Comparison of ENCODE assay signal across 10 cellular contexts in genomic region chr3:125602752-125603649, GRCh38. TPM values are rescaled to one million over a fixed set of nuclear protein-coding genes. Genes with fewer than 3 reads are reported as not detected.
A peak's percentile ranks its signal among the peaks of the same experiment; 100 is the strongest.
DNase-seq lines count a peak whose midpoint lies in the region; ATAC-seq and TF ChIP-seq lines count a peak whose summit lies in the region.
"Had no signal": no experiment of that assay in that cellular context is flagged by ENCODE, and none has a peak within 500 bp of the region (broad histone marks: within the 10 kb centered on the region; RNA-seq: fewer than 3 reads in every experiment).

No MANE protein-coding gene starts in this region.

- peaks cover 0 to 4% (median 0%) of the 10 kb centered on the region in 5 donors for H3K27me3 Mint-ChIP-seq in naive thymus-derived CD8-positive, alpha-beta T cell

- H2BK15ac ChIP-seq in mesenchymal stem cell (ENCODE audit: low read depth, poor library complexity, severe bottlenecking) = no peak overlapping the region

- TF ChIP-seq CTCF in A673 (conservative IDR thresholded peaks at IDR 0.05; ENCODE audit: low read depth, low read length) (peak; percentile 45; the same call in 1 of the 2 replicates), cardiac fibroblast (IDR thresholded peaks at IDR 0.05; ENCODE audit: low read depth, low read length) (peak; percentile 27)

- peak overlapping the region; percentile 31 for H3K4me2 ChIP-seq in mesenchymal stem cell (ENCODE audit: low read length, poor library complexity, severe bottlenecking)

- no peak overlapping the region for H2BK12ac ChIP-seq in mesenchymal stem cell (ENCODE audit: low read length in 2 of 2)

- no peak overlapping the region for H3K27ac ChIP-seq in A673 (ENCODE audit: low read depth, low read length, poor library complexity, severe bottlenecking)
- peak overlapping the region; percentile 59 for H3K27ac ChIP-seq in mesenchymal stem cell (ENCODE audit: low read length, poor library complexity, severe bottlenecking)

- 80% methylated on average over 8 of the region's 10 CpGs for WGBS in mesenchymal stem cell

- POLR2A ChIA-PET in A673 (lab: Charles Lee; ENCODE audit: low non-redundant PET) = no interaction called here
- POLR2A ChIA-PET in naive thymus-derived CD8-positive, alpha-beta T cell (lab: Charles Lee) = interaction anchor here (1.3 kb wide), 1 partner anchor 8 kb away, joined by 4 read pairs; the partner anchor contains the start of gene OSBPL11

- no peaks in the 10 kb centered on the region for H3K27me3 ChIP-seq in A673 (replicated peaks; ENCODE audit: insufficient read depth, low read depth, low read length, poor library complexity)
- H3K27me3 ChIP-seq in mesenchymal stem cell (ENCODE audit: control insufficient read depth in 1 of 2, insufficient read depth in 1 of 2, low read length in 2 of 2) = no peaks in the 10 kb centered on the region

- no peak overlapping the region for H3K4me3 Mint-ChIP-seq in naive thymus-derived CD8-positive, alpha-beta T cell
- H3K4me3 Mint-ChIP-seq: CD14-positive monocyte had no signal

- peaks cover 0 to 2% (median 0%) of the 10 kb centered on the region in 3 donors for H3K36me3 Mint-ChIP-seq in naive thymus-derived CD8-positive, alpha-beta T cell
- H3K36me3 Mint-ChIP-seq: CD14-positive monocyte had no signal

- H4K91ac ChIP-seq in mesenchymal stem cell (ENCODE audit: low read length) = no peak overlapping the region

- H2BK5ac ChIP-seq in mesenchymal stem cell (ENCODE audit: low read depth, low read length, poor library complexity, severe bottlenecking) = no peak overlapping the region

- no peaks in the 10 kb centered on the region for H3K36me3 ChIP-seq in A673 (ENCODE audit: insufficient read depth, low read length, poor library complexity, severe bottlenecking)
- peaks cover 0 to 3% of the 10 kb centered on the region in 2 experiments for H3K36me3 ChIP-seq in mesenchymal stem cell (ENCODE audit: control insufficient read depth in 1 of 2, insufficient read depth in 2 of 2, low read depth in 1 of 2, low read length in 2 of 2)

- CTCF ChIA-PET in A673 (lab: Charles Lee) = no interaction called here

- no peak overlapping the region for H2AK5ac ChIP-seq in mesenchymal stem cell (ENCODE audit: low read length, severe bottlenecking)

- DNase-seq in A673 (ENCODE audit: low spot score) (peak; percentile 69), LHCN-M2 (ENCODE audit: low read depth) (peak; percentile 80), cardiac fibroblast (ENCODE audit: low read depth in 2 of 2) (peak; percentile 74 to 90), mesenchymal stem cell (no peak), LoVo (ENCODE audit: low spot score) (no peak)
- DNase-seq in activated CD8-positive, alpha-beta memory T cell treated with anti-CD3 and anti-CD28 coated beads, Interleukin-2, amount 50 U/mL, for 48 hours = no peak
- DNase-seq in naive thymus-derived CD8-positive, alpha-beta T cell = no peak
- DNase-seq: NCI-H510A had no signal

- intact Hi-C loops in A673 (cut with micrococcal nuclease; ENCODE audit: unreplicated experiment) = no loop called here

- H3K4me1 ChIP-seq in A673 (ENCODE audit: insufficient read depth, low read length, poor library complexity, severe bottlenecking) = peaks cover 12% of the 10 kb centered on the region
- H3K4me1 ChIP-seq in mesenchymal stem cell (ENCODE audit: control insufficient read depth, insufficient read depth, low read depth, low read length) = peaks cover 6% of the 10 kb centered on the region

- H3K4me1 Mint-ChIP-seq in naive thymus-derived CD8-positive, alpha-beta T cell = no peaks in the 10 kb centered on the region

- no peak overlapping the region for H3K23ac ChIP-seq in mesenchymal stem cell (ENCODE audit: low read length in 2 of 2)

- H3K4me3 ChIP-seq in A673 (ENCODE audit: low read depth, low read length, poor library complexity, severe bottlenecking) (peak overlapping the region; percentile 35), cardiac fibroblast (replicated peaks in 1 of 2; ENCODE audit: low read depth in 2 of 2, low read length in 2 of 2) (no peak overlapping the region), mesenchymal stem cell (ENCODE audit: insufficient read depth in 1 of 2, low read depth in 1 of 2, low read length in 2 of 2) (peak overlapping the region in 1 of 2 experiments; percentile 61)

- peak overlapping the region; percentile 64 for H3K9ac ChIP-seq in mesenchymal stem cell (ENCODE audit: low read length)

- H3K9me3 ChIP-seq in A673 (ENCODE audit: low read depth, low read length, poor library complexity, severe bottlenecking) (no peaks in the 10 kb centered on the region), mesenchymal stem cell (ENCODE audit: control insufficient read depth, low read length) (no peaks in the 10 kb centered on the region)

- no peak overlapping the region for H3K4ac ChIP-seq in mesenchymal stem cell (ENCODE audit: low read depth in 1 of 2, low read length in 2 of 2)

- no peak overlapping the region for H3K27ac Mint-ChIP-seq in naive thymus-derived CD8-positive, alpha-beta T cell
- H3K27ac Mint-ChIP-seq: CD14-positive monocyte had no signal

- no peak overlapping the region for H3K18ac ChIP-seq in mesenchymal stem cell (ENCODE audit: low read depth in 1 of 2, low read length in 2 of 2)

- no peak overlapping the region for H2AFZ ChIP-seq in mesenchymal stem cell (ENCODE audit: low read depth, low read length)

- H4K8ac ChIP-seq in mesenchymal stem cell (ENCODE audit: low read length) = no peak overlapping the region

- no peak overlapping the region for H2BK120ac ChIP-seq in mesenchymal stem cell (ENCODE audit: low read depth, low read length)

- peaks cover 6% of the 10 kb centered on the region for H3K79me1 ChIP-seq in mesenchymal stem cell (replicated peaks; ENCODE audit: low read length, poor library complexity, severe bottlenecking)

- H3K9me3 Mint-ChIP-seq in naive thymus-derived CD8-positive, alpha-beta T cell = no peaks in the 10 kb centered on the region

- BruUV-seq in A673 (replicated peaks; lab: Mats Ljungman, UMichigan) = no TSS peak

- no peak overlapping the region for H3K14ac ChIP-seq in mesenchymal stem cell (ENCODE audit: low read length in 2 of 2)

- no peak for ATAC-seq in GM19467 (IDR thresholded peaks at IDR 0.05; ENCODE audit: unreplicated experiment)
- ATAC-seq in naive thymus-derived CD8-positive, alpha-beta T cell = no peak

RNA-seq across cellular contexts. Expression of gene OSBPL11, which starts 7.7 kb away (rescaled TPM):
- 25.0 and 25.9 TPM in 2 replicates for total RNA-seq in A673 (2021)
- total RNA-seq in LHCN-M2 (2014; rRNA removed) = 9.8 and 11.7 TPM in 2 replicates
- 5.1 TPM for polyA plus RNA-seq in LHCN-M2 (2012)
- polyA plus RNA-seq in mesenchymal stem cell (2013, experiment 1 of 2) = 9.7 TPM
- 10.0 TPM for polyA plus RNA-seq in mesenchymal stem cell (2013, experiment 2 of 2)
- 10 to 100 TPM; 11.2 to 13.4 TPM for total RNA-seq in naive thymus-derived CD8-positive, alpha-beta T cell
- polyA plus RNA-seq in naive thymus-derived CD8-positive, alpha-beta T cell = 1 to 10 TPM; 3.6 to 6.6 (median 4.1) TPM

Comparison
In these comparisons a context has a peak if more than half of its experiments do, and no peak if none do; other contexts are left out.
1. DNase-seq: peak in A673 (single experiment), LHCN-M2 (single experiment) and cardiac fibroblast (2 of 2); none in mesenchymal stem cell (single experiment), activated CD8-positive, alpha-beta memory T cell treated with anti-CD3 and anti-CD28 coated beads, Interleukin-2, amount 50 U/mL, for 48 hours (single experiment), LoVo (single experiment) and naive thymus-derived CD8-positive, alpha-beta T cell (0 of 10).